In the genomic region with DNA sequence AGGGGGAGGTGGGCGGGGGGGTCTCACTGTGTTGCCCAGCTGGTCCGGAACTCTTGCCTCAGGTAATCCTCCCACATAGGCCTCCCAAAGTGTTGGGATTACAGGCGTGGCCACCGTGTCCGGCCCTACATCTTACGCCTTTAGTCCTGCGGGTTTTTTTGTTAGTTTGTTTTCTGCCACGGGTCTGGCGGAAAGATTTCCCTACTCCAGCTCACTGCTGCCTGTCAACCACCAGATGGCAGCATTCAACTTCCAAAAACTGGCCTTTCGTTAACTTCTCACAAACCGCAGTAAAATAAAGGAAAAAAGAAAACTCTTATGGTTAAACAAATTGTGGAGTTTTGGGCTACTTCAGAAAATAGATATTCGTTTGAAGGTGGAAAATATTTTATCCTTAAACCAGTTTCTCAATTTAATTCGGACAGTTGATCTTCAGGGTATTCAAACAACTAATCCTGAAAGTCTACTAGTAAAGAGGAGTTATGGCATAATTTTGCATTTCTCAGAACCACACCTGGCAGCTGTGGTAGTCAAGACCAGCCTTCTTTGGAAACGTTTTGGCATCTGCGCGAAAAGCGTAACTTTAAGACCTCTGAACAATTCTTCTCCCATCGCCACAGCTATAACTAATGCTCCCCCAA, we compare ENCODE assay signal across 9 cellular contexts. TPM values are rescaled to one million over a fixed set of nuclear protein-coding genes. Genes with fewer than 3 reads are reported as not detected.
DNase-seq lines count a peak whose midpoint lies in the region; ATAC-seq, FAIRE-seq and TF ChIP-seq lines count a peak whose summit lies in the region.
"Had no signal": no experiment of that assay in that cellular context is flagged by ENCODE, and none has a peak within 500 bp of the region (broad histone marks: within the 10 kb centered on the region; RNA-seq: fewer than 3 reads in every experiment).

No MANE protein-coding gene starts in this region.

- H3K27ac ChIP-seq in body of pancreas: no peak overlapping the region

- 14 to 17% methylated on average over 14 to 18 of the region's 18 CpGs for WGBS in body of pancreas, 2 donors

- H3K4me3 ChIP-seq in HAP-1 (no peak overlapping the region), body of pancreas (no peak overlapping the region)

- no peak for TF ChIP-seq POLR2A in body of pancreas (IDR thresholded peaks at IDR 0.05)

- DNase-seq in NCI-H524 (lab: John Stamatoyannopoulos, UW): peak; percentile 44 to 71
- DNase-seq in NCI-H524 treated with DMSO at 0.1 percent for 48 hours (lab: John Stamatoyannopoulos, UW): no peak
- DNase-seq in HAP-1 (ENCODE audit: low spot score in 2 of 2): peak; percentile 70 to 79
- DNase-seq in NCI-H226: peak; percentile 15
- peak; percentile 23 to 44 (median 32) for DNase-seq in body of pancreas
- DNase-seq in stromal cell of bone marrow (ENCODE audit: low read depth): peak; percentile 55
- DNase-seq: activated naive CD8-positive, alpha-beta T cell treated with anti-CD3 and anti-CD28 coated beads, Interleukin-2, amount 10 ng/mL, durations not matched to agents 7 days and 5 days had no signal

- H3K27me3 ChIP-seq in HAP-1 (ENCODE audit: low read depth): no peaks in the 10 kb centered on the region
- no peaks in the 10 kb centered on the region for H3K27me3 ChIP-seq in body of pancreas

- in situ Hi-C loops in HAP-1 (cut with MboI; ENCODE audit: low sequenced_read_pairs): no loop called here

- intact Hi-C loops in body of pancreas (cut with DNase I): no loop called here

- H3K36me3 ChIP-seq in HAP-1 (replicated peaks) (no peaks in the 10 kb centered on the region), body of pancreas (replicated peaks in 1 of 2; ENCODE audit: insufficient read depth in 1 of 2, low read depth in 2 of 2) (no peaks in the 10 kb centered on the region)

- ATAC-seq in body of pancreas (no peak), HG02588 (IDR thresholded peaks at IDR 0.05; ENCODE audit: unreplicated experiment) (no peak)

- peaks cover 5% of the 10 kb centered on the region for H3K4me1 ChIP-seq in HAP-1
- no peaks in the 10 kb centered on the region for H3K4me1 ChIP-seq in body of pancreas

- peak in 6 of 7 experiments; percentile 52 to 85 (median 68) for TF ChIP-seq CTCF in body of pancreas (IDR thresholded peaks at IDR 0.05)

- peak; percentile 96 for FAIRE-seq in islet of Langerhans (lab: Jason Lieb, UNC)

- H3K9me3 ChIP-seq in HAP-1 (no peaks in the 10 kb centered on the region), body of pancreas (no peaks in the 10 kb centered on the region)

RNA-seq across cellular contexts. Expression of gene LUZP4, which starts 41.1 kb away (rescaled TPM):
- total RNA-seq in body of pancreas: not detected
- total RNA-seq: activated naive CD8-positive, alpha-beta T cell treated with anti-CD3 and anti-CD28 coated beads, Interleukin-2, amount 10 ng/mL, durations not matched to agents 7 days and 5 days had no signal
